19 cellular contexts compared by ENCODE assay signal in genomic region chr10:43264324-43264986, GRCh38. TPM values are rescaled to one million over a fixed set of nuclear protein-coding genes. Genes with fewer than 3 reads are reported as not detected.
DNase-seq lines count a peak whose midpoint lies in the region; ATAC-seq and TF ChIP-seq lines count a peak whose summit lies in the region.
"Had no signal": no experiment of that assay in that cellular context is flagged by ENCODE, and none has a peak within 500 bp of the region (broad histone marks: within the 10 kb centered on the region; RNA-seq: fewer than 3 reads in every experiment).

No MANE protein-coding gene starts in this region.

- peaks cover 7% of the 10 kb centered on the region for H3K4me1 Mint-ChIP-seq in activated CD4-positive, alpha-beta T cell treated with anti-CD3 and anti-CD28 coated beads, Interleukin-2, amount 10 ng/mL, durations not matched to agents 24 days and 14 days
- peaks cover 3% of the 10 kb centered on the region for H3K4me1 Mint-ChIP-seq in osteocyte (ENCODE audit: unreplicated experiment)

- no peak overlapping the region for H3K27ac Mint-ChIP-seq in activated CD4-positive, alpha-beta T cell treated with anti-CD3 and anti-CD28 coated beads, Interleukin-2, amount 10 ng/mL, durations not matched to agents 24 days and 14 days
- H3K27ac Mint-ChIP-seq in osteocyte (ENCODE audit: unreplicated experiment) = no peak overlapping the region
- H3K27ac Mint-ChIP-seq: activated naive CD8-positive, alpha-beta T cell treated with anti-CD3 and anti-CD28 coated beads, Interleukin-2, amount 50 U/mL, for 24 hours; memory B cell; type B pancreatic cell had no signal

- intact Hi-C loops in activated CD4-positive, alpha-beta T cell treated with anti-CD3 and anti-CD28 coated beads, Interleukin-2, amount 10 ng/mL, durations not matched to agents 24 days and 14 days (cut with micrococcal nuclease) = no loop called here

- H3K9me3 Mint-ChIP-seq in activated CD4-positive, alpha-beta T cell treated with anti-CD3 and anti-CD28 coated beads, Interleukin-2, amount 10 ng/mL, durations not matched to agents 24 days and 14 days = no peaks in the 10 kb centered on the region
- no peaks in the 10 kb centered on the region for H3K9me3 Mint-ChIP-seq in osteocyte (ENCODE audit: unreplicated experiment)
- H3K9me3 Mint-ChIP-seq: activated naive CD8-positive, alpha-beta T cell treated with anti-CD3 and anti-CD28 coated beads, Interleukin-2, amount 50 U/mL, for 24 hours; memory B cell; type B pancreatic cell had no signal

- TF ChIP-seq CTCF in GM13977 (IDR thresholded peaks at IDR 0.05; ENCODE audit: extremely low read depth, insufficient read depth, missing control alignments) = no peak
- TF ChIP-seq CTCF in osteocyte (IDR thresholded peaks at IDR 0.05) = no peak

- no peak overlapping the region for H3K4me3 Mint-ChIP-seq in activated CD4-positive, alpha-beta T cell treated with anti-CD3 and anti-CD28 coated beads, Interleukin-2, amount 10 ng/mL, durations not matched to agents 24 days and 14 days
- H3K4me3 Mint-ChIP-seq in osteocyte (ENCODE audit: unreplicated experiment) = no peak overlapping the region
- H3K4me3 Mint-ChIP-seq: memory B cell had no signal

- peak overlapping the region; percentile 70 for H3K27ac ChIP-seq in caudate nucleus (ENCODE audit: low read depth, low read length)
- H3K27ac ChIP-seq: BLaER1 treated with 17β-estradiol and CSF1 and Interleukin-3, amounts not matched to agents 10 nM and 100 nM; gastroesophageal sphincter; ovary had no signal

- in situ Hi-C loops in GM13977 (cut with MboI; ENCODE audit: low pct_unique_long_range_greater_than_20kb, low sequenced_read_pairs, unreplicated experiment) = no loop called here

- no peaks in the 10 kb centered on the region for H3K36me3 Mint-ChIP-seq in activated CD4-positive, alpha-beta T cell treated with anti-CD3 and anti-CD28 coated beads, Interleukin-2, amount 10 ng/mL, durations not matched to agents 24 days and 14 days (ENCODE audit: low read depth)
- H3K36me3 Mint-ChIP-seq in osteocyte (ENCODE audit: unreplicated experiment) = no peaks in the 10 kb centered on the region
- H3K36me3 Mint-ChIP-seq: memory B cell, type B pancreatic cell had no signal

- peaks cover 43% of the 10 kb centered on the region for H3K27me3 Mint-ChIP-seq in activated CD4-positive, alpha-beta T cell treated with anti-CD3 and anti-CD28 coated beads, Interleukin-2, amount 10 ng/mL, durations not matched to agents 24 days and 14 days
- peaks cover 50% of the 10 kb centered on the region for H3K27me3 Mint-ChIP-seq in osteocyte (ENCODE audit: unreplicated experiment)

- peak; percentile 49 for DNase-seq in activated CD4-positive, alpha-beta T cell treated with anti-CD3 and anti-CD28 coated beads, Interleukin-2, amount 10 ng/mL, durations not matched to agents 24 days and 14 days
- no peak for DNase-seq in activated CD4-positive, alpha-beta T cell treated with anti-CD3 and anti-CD28 coated beads for 48 hours
- DNase-seq in GM13977 (ENCODE audit: low spot score) (peak; percentile 20), caudate nucleus (lab: John Stamatoyannopoulos, UW) (peak in 3 of 61 donors; percentile 15 to 50 (median 37)), osteocyte (ENCODE audit: extremely low spot score, unreplicated experiment) (peak; percentile 77)
- DNase-seq: activated CD4-positive, alpha-beta T cell treated with anti-CD3 and anti-CD28 coated beads, Interleukin-2, amount 50 U/mL, for 4 hours; activated naive CD8-positive, alpha-beta T cell treated with anti-CD3 and anti-CD28 coated beads, Interleukin-2, amount 50 U/mL, for 24 hours; IMR-90; NCI-H1436 treated with DMSO at 0.1 percent for 48 hours; right cardiac atrium had no signal

- no peak for ATAC-seq in GM21528 (IDR thresholded peaks at IDR 0.05; ENCODE audit: low FRiP score, unreplicated experiment)
- no peak for ATAC-seq in HG03520 (IDR thresholded peaks at IDR 0.05; ENCODE audit: unreplicated experiment)
- ATAC-seq: activated naive CD8-positive, alpha-beta T cell treated with anti-CD3 and anti-CD28 coated beads, Interleukin-2, amount 50 U/mL, for 24 hours; gastroesophageal sphincter; right cardiac atrium had no signal

RNA-seq across cellular contexts. Expression of gene RASGEF1A, which starts 2.4 kb away (rescaled TPM):
- 0.63 and 0.66 TPM in 2 replicates for total RNA-seq in activated CD4-positive, alpha-beta T cell treated with anti-CD3 and anti-CD28 coated beads, Interleukin-2, amount 10 ng/mL, durations not matched to agents 24 days and 14 days
- total RNA-seq in osteocyte = not detected in 2 replicates
- total RNA-seq: Daoy, H4 had no signal
